In the genomic region with DNA sequence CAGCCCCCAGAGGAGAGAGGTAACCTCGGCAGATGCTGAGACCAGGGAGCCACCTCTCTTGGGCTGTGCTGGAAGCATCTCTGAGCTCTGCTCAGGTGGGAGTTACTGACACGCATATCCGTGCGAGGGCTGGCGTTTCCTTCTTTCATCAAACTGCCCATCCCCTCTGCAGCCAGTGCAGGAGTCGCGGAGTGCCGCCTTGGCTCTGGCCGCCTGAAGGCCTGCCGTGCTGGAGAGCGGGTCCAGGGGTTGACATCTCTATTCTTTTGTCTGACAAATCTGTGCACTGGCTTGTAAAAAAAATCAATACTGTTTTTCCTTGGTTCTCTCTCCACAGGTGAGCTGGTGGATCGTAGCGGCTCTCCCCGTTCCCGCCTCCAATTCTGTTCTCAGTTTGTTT, we compare ENCODE assay signal across 26 cellular contexts.
"Had no signal": no experiment of that assay in that cellular context is flagged by ENCODE, and none has a peak within 500 bp of the region (broad histone marks: within the 10 kb centered on the region; RNA-seq: fewer than 3 reads in every experiment).

No MANE protein-coding gene starts in this region.

- H3K27ac Mint-ChIP-seq: mesothelial cell of epicardium; naive thymus-derived CD4-positive, alpha-beta T cell; natural killer cell treated with Interleukin-12 subunit alpha and Interleukin-12 subunit beta and Interleukin-15 and Interleukin-18, amount 100 ng/mL, for 72 hours; stimulated activated memory B cell treated with anti-CD40 and anti-IgM and Interleukin-4, amounts not matched to agents 10 μg/mL and 1 μg/mL and 100 μg/mL, for 72 hours; stimulated activated naive CD8-positive, alpha-beta T cell treated with anti-CD3 and anti-CD28 coated beads, Interleukin-15, amount 100 ng/mL, for 72 hours had no signal

- H3K36me3 Mint-ChIP-seq: mesothelial cell of epicardium; naive thymus-derived CD4-positive, alpha-beta T cell; natural killer cell treated with Interleukin-12 subunit alpha and Interleukin-12 subunit beta and Interleukin-15 and Interleukin-18, amount 100 ng/mL, for 72 hours; stimulated activated memory B cell treated with anti-CD40 and anti-IgM and Interleukin-4, amounts not matched to agents 10 μg/mL and 1 μg/mL and 100 μg/mL, for 72 hours had no signal

- H3K9me3 Mint-ChIP-seq: mesothelial cell of epicardium; natural killer cell treated with Interleukin-12 subunit alpha and Interleukin-12 subunit beta and Interleukin-15 and Interleukin-18, amount 100 ng/mL, for 72 hours; stimulated activated naive CD8-positive, alpha-beta T cell treated with anti-CD3 and anti-CD28 coated beads, Interleukin-15, amount 100 ng/mL, for 72 hours had no signal

- H3K4me2 ChIP-seq: hepatocyte, smooth muscle cell had no signal

- H3K27me3 ChIP-seq: hepatocyte, right atrium auricular region, right lobe of liver, tibial nerve, upper lobe of left lung, vagina had no signal

- DNase-seq: heart right ventricle; islet precursor cell; left ventricle myocardium inferior; mesendoderm; mucosa of descending colon; naive thymus-derived CD4-positive, alpha-beta T cell; pancreas; psoas muscle; right lobe of liver; stimulated activated CD4-positive, alpha-beta T cell treated with anti-CD3 and anti-CD28 coated beads, Interleukin-1b, Interleukin-23, amount 100 ng/mL, for 48 hours; stimulated activated CD4-positive, alpha-beta T cell treated with anti-CD3 and anti-CD28 coated beads, Interleukin-2, amount 100 ng/mL, for 48 hours; stimulated activated CD4-positive, alpha-beta T cell treated with anti-CD3 and anti-CD28 coated beads, Interleukin-4, amount 100 ng/mL, for 4 hours; stimulated activated CD8-positive, alpha-beta memory T cell treated with anti-CD3 and anti-CD28 coated beads, Interleukin-4, amount 100 ng/mL, for 48 hours; stimulated activated naive CD4-positive, alpha-beta T cell treated with Interleukin-2 at 50 U/mL for 16 hours; stimulated activated naive CD8-positive, alpha-beta T cell treated with anti-CD3 and anti-CD28 coated beads, Interleukin-15, amount 100 ng/mL, for 72 hours; substantia nigra had no signal

- H3K36me3 ChIP-seq: heart right ventricle, left ventricle myocardium inferior, pancreas, right atrium auricular region, right lobe of liver, tibial nerve, upper lobe of left lung, vagina had no signal

- H3K4me1 ChIP-seq: heart right ventricle, left ventricle myocardium inferior, pancreas, psoas muscle, right atrium auricular region, right lobe of liver, tibial nerve, upper lobe of left lung, vagina had no signal

- H3K27ac ChIP-seq: heart right ventricle, hepatocyte, left ventricle myocardium inferior, pancreas, psoas muscle, right atrium auricular region, right lobe of liver, tibial nerve, upper lobe of left lung, vagina had no signal

- ATAC-seq: heart right ventricle; mucosa of descending colon; naive thymus-derived CD4-positive, alpha-beta T cell; pancreas; psoas muscle; right lobe of liver; stimulated activated memory B cell treated with anti-CD40 and anti-IgM and Interleukin-4, amounts not matched to agents 10 μg/mL and 1 μg/mL and 100 μg/mL, for 72 hours; stimulated activated naive CD8-positive, alpha-beta T cell treated with anti-CD3 and anti-CD28 coated beads, Interleukin-15, amount 100 ng/mL, for 72 hours had no signal

- H2AFZ ChIP-seq: hepatocyte had no signal

- H3K9me3 ChIP-seq: heart right ventricle, left ventricle myocardium inferior, mucosa of descending colon, pancreas, psoas muscle, right atrium auricular region, right lobe of liver, upper lobe of left lung, vagina had no signal

- H3K4me1 Mint-ChIP-seq: stimulated activated memory B cell treated with anti-CD40 and anti-IgM and Interleukin-4, amounts not matched to agents 10 μg/mL and 1 μg/mL and 100 μg/mL, for 72 hours; stimulated activated naive CD8-positive, alpha-beta T cell treated with anti-CD3 and anti-CD28 coated beads, Interleukin-15, amount 100 ng/mL, for 72 hours had no signal

- H3K4me3 ChIP-seq: heart right ventricle, hepatocyte, left ventricle myocardium inferior, lung, mucosa of descending colon, pancreas, psoas muscle, right atrium auricular region, right lobe of liver, smooth muscle cell, tibial nerve, upper lobe of left lung, vagina had no signal

- H3K4me3 Mint-ChIP-seq: mesothelial cell of epicardium; naive thymus-derived CD4-positive, alpha-beta T cell; natural killer cell treated with Interleukin-12 subunit alpha and Interleukin-12 subunit beta and Interleukin-15 and Interleukin-18, amount 100 ng/mL, for 72 hours; stimulated activated memory B cell treated with anti-CD40 and anti-IgM and Interleukin-4, amounts not matched to agents 10 μg/mL and 1 μg/mL and 100 μg/mL, for 72 hours; stimulated activated naive CD8-positive, alpha-beta T cell treated with anti-CD3 and anti-CD28 coated beads, Interleukin-15, amount 100 ng/mL, for 72 hours had no signal

- H3K79me2 ChIP-seq: hepatocyte had no signal
